2 cellular contexts compared by ENCODE assay signal in the genomic region with DNA sequence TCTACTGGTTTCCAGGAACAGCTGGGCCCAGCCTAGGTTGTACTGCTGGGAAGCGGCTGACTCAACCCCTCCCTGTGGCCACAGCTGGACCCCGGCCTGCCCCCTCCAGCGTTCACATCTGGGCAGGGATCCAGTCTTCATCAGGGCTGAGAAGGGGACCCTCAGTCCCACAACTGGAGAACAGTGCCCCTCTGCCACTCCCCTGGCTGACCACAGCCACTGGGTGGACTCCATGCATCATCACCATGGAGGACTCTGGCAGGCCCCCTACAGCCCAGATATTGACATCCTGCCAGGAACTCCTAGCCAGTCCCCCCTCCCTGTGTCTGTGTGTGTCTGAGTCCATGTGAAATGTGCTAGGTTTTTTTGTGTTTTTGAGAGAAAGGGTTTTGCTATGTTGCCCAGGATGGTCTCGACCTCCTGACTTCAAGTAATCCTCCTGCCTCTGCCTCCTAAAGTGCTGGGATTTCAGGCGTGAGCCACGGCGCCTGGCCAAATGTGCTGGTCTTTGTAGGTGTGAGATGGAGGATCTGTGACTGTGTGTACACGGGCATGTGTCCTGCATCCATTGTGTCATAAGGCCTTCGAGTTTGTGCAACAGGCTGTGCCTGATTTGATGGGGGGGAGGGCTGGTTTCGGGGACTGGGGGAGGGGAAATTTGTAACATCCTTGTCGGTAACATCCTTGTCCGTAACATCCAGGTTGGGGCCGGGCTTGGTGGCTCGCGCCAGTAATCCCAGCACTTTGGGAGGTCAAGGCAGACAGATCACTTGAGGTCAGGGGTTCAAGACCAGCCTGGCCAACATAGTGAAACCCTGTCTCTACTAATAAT.
TF ChIP-seq lines count a peak whose summit lies in the region.

No MANE protein-coding gene starts in this region.

TF ChIP-seq in SK-N-SH treated with all-trans-retinoic acid at 6 μM for 48 hours, 23 proteins besides CTCF, POLR2A, EP300 and RAD21 (continued from another document):
- TF ChIP-seq ZNF8 (CRISPR knock-in tag; IDR thresholded peaks at IDR 0.05) = peak; percentile 41; the same call in 1 of the 2 replicates

TF ChIP-seq in endothelial cell of umbilical vein, 7 proteins besides CTCF, POLR2A, EP300 and RAD21 (continued from another document):
- TF ChIP-seq, protein P1, sequence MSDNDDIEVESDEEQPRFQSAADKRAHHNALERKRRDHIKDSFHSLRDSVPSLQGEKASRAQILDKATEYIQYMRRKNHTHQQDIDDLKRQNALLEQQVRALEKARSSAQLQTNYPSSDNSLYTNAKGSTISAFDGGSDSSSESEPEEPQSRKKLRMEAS (IDR thresholded peaks at IDR 0.05; ENCODE audit: insufficient read depth, insufficient read length) = no peak
- TF ChIP-seq FOS (IDR thresholded peaks at IDR 0.05; ENCODE audit: borderline replicate concordance, insufficient read depth, low read length) = no peak
- no peak for TF ChIP-seq EZH2 (IDR thresholded peaks at IDR 0.05; ENCODE audit: borderline replicate concordance, low read depth, low read length, severe bottlenecking)
- no peak for TF ChIP-seq POLR2AphosphoS5 (IDR thresholded peaks at IDR 0.05; ENCODE audit: insufficient read depth, low read depth, low read length)
- no peak for TF ChIP-seq JUN (IDR thresholded peaks at IDR 0.05; ENCODE audit: borderline replicate concordance, insufficient read depth, insufficient read length, low read depth)
TF ChIP-seq in endothelial cell of umbilical vein: peak in this region for 0.
